1 cellular context compared by ENCODE assay signal in genomic region chr6:100472674-100473073, GRCh38.
A peak's percentile ranks its signal among the peaks of the same experiment; 100 is the strongest.
TF ChIP-seq lines count a peak whose summit lies in the region.

No MANE protein-coding gene starts in this region.

TF ChIP-seq in GM12878, 131 proteins besides CTCF, POLR2A, EP300 and RAD21 (continued from another document and continues in another):
- TF ChIP-seq IRF5 (IDR thresholded peaks at IDR 0.05; ENCODE audit: borderline replicate concordance) (no peak), ZBTB4 (CRISPR knock-in tag; IDR thresholded peaks at IDR 0.05) (no peak), POLR2AphosphoS5 (IDR thresholded peaks at IDR 0.05; ENCODE audit: low read length) (no peak), IRF3 (IDR thresholded peaks at IDR 0.05) (no peak), CBX5 (IDR thresholded peaks at IDR 0.05; ENCODE audit: low read depth) (peak; percentile 43; the same call in 1 of the 2 replicates), MAX (IDR thresholded peaks at IDR 0.05; ENCODE audit: low read depth, low read length) (no peak), CBX3 (IDR thresholded peaks at IDR 0.05; ENCODE audit: borderline replicate concordance, low read depth) (no peak), STAT3 (IDR thresholded peaks at IDR 0.05; ENCODE audit: low read depth, low read length) (no peak), ZNF217 (IDR thresholded peaks at IDR 0.05) (no peak), RBBP5 (conservative IDR thresholded peaks at IDR 0.05) (no peak), RB1 (IDR thresholded peaks at IDR 0.05; ENCODE audit: borderline replicate concordance) (no peak), ZBTB11 (CRISPR knock-in tag; IDR thresholded peaks at IDR 0.05) (no peak), MYB (IDR thresholded peaks at IDR 0.05; ENCODE audit: borderline replicate concordance, low read depth, low read length) (no peak), ZNF274 (IDR thresholded peaks at IDR 0.05; ENCODE audit: insufficient read depth, insufficient read length) (no peak), ATF3 (IDR thresholded peaks at IDR 0.05; ENCODE audit: borderline replicate concordance, extremely low read depth, low read depth, low read length) (no peak), POLR2AphosphoS2 (IDR thresholded peaks at IDR 0.05; ENCODE audit: low read depth, low read length) (no peak), POU2F2 (IDR thresholded peaks at IDR 0.05; ENCODE audit: borderline replicate concordance, low read depth, low read length) (peak; percentile 75; the same call in 1 of the 3 replicates), FOXM1 (IDR thresholded peaks at IDR 0.05; ENCODE audit: low read depth, low read length) (peak; percentile 60), PRDM15 (CRISPR knock-in tag; IDR thresholded peaks at IDR 0.05) (no peak), HSF1 (IDR thresholded peaks at IDR 0.05; ENCODE audit: low read depth, low read length) (no peak), MEF2A (IDR thresholded peaks at IDR 0.05; ENCODE audit: insufficient read depth, low read depth, low read length) (no peak), TBL1XR1 (IDR thresholded peaks at IDR 0.05; ENCODE audit: low read depth, low read length) (no peak), ATF2 (IDR thresholded peaks at IDR 0.05; ENCODE audit: low read length) (peak; percentile 56; the same call in 1 of the 2 replicates), FOS (IDR thresholded peaks at IDR 0.05; ENCODE audit: borderline replicate concordance, extremely low read depth, insufficient read length) (no peak), SUZ12 (IDR thresholded peaks at IDR 0.05; ENCODE audit: unreplicated experiment) (no peak), NFIC (IDR thresholded peaks at IDR 0.05; ENCODE audit: low read depth, low read length) (peak; percentile 48; the same call in 1 of the 2 replicates), ZZZ3 (IDR thresholded peaks at IDR 0.05; ENCODE audit: control insufficient read depth, insufficient read length, low read depth) (no peak), EGR1 (IDR thresholded peaks at IDR 0.05; ENCODE audit: borderline replicate concordance in 1 of 2, low read depth in 2 of 2, low read length in 2 of 2) (no peak), E2F8 (IDR thresholded peaks at IDR 0.05; ENCODE audit: low read depth, partially characterized antibody) (no peak), HDGF (IDR thresholded peaks at IDR 0.05) (no peak), STAT1 (conservative IDR thresholded peaks at IDR 0.05) (no peak), SREBF1 (IDR thresholded peaks at IDR 0.05; ENCODE audit: low read length) (no peak), IKZF2 (IDR thresholded peaks at IDR 0.05) (no peak; a peak in 2 of 4 replicates)
